Comparison of ENCODE assay signal across 1 cellular context in the genomic region with DNA sequence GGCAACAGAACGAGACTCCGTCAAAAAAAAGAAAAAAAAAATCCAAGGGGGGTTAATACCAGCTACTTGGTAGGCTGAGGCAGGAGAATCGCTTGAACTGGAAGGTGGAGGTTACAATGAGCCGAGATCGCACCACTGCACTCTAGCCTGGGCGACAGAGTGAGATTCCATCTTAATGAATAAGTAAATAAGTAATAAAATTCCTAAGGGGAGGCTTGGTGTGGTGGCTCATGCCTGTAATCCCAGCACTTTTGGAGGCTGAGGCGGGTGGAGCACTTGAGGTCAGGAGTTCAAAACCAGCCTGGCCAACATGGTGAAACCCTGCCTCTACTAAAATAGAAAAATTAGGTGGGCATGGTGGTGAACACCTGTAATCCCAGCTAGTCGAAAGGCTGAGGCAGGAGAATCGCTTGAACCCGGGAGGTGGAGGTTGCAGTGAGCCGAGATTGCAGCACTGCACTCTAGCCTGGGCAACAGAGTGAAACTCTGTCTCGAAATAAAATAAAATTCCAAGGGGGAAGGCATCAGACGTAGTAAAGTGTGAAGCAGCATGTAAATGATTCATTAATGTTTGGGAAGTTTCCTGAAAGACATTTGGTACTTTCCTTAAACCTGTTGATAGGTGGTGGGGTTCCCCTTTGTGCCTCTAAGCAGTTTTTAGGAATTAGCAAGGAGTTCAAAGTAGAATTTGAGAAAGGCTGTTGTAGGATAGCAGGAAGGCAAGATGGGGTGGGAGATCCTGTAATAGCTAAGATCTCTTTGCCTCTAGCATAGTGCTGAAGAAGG.
TF ChIP-seq lines count a peak whose summit lies in the region.

No MANE protein-coding gene starts in this region.

TF ChIP-seq in GM12878, 131 proteins besides CTCF, POLR2A, EP300 and RAD21:
- TF ChIP-seq, protein P1, sequence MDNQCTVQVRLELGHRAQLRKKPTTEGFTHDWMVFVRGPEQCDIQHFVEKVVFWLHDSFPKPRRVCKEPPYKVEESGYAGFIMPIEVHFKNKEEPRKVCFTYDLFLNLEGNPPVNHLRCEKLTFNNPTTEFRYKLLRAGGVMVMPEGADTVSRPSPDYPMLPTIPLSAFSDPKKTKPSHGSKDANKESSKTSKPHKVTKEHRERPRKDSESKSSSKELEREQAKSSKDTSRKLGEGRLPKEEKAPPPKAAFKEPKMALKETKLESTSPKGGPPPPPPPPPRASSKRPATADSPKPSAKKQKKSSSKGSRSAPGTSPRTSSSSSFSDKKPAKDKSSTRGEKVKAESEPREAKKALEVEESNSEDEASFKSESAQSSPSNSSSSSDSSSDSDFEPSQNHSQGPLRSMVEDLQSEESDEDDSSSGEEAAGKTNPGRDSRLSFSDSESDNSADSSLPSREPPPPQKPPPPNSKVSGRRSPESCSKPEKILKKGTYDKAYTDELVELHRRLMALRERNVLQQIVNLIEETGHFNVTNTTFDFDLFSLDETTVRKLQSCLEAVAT (IDR thresholded peaks at IDR 0.05), result peak; percentile 84
- TF ChIP-seq, protein P2, sequence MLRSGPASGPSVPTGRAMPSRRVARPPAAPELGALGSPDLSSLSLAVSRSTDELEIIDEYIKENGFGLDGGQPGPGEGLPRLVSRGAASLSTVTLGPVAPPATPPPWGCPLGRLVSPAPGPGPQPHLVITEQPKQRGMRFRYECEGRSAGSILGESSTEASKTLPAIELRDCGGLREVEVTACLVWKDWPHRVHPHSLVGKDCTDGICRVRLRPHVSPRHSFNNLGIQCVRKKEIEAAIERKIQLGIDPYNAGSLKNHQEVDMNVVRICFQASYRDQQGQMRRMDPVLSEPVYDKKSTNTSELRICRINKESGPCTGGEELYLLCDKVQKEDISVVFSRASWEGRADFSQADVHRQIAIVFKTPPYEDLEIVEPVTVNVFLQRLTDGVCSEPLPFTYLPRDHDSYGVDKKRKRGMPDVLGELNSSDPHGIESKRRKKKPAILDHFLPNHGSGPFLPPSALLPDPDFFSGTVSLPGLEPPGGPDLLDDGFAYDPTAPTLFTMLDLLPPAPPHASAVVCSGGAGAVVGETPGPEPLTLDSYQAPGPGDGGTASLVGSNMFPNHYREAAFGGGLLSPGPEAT (IDR thresholded peaks at IDR 0.05; ENCODE audit: low read depth), result 0 out of 2 replicates have a peak, but pooled peaks have one; percentile 24
- TF ChIP-seq IKZF1 (conservative IDR thresholded peaks at IDR 0.05), result peak; percentile 49
- TF ChIP-seq EED (IDR thresholded peaks at IDR 0.05; ENCODE audit: low read depth), result peak; percentile 21; the same call in 1 of the 2 replicates
- peak; percentile 39 to 56; a peak in 3 of 4 replicates for TF ChIP-seq IKZF2 (IDR thresholded peaks at IDR 0.05)
TF ChIP-seq in GM12878: peak in this region for 5; not testable (repeated sequence) for 126.
